In genomic region chr17:21171309-21171922, GRCh38 we compare ENCODE assay signal across 14 cellular contexts. TPM values are rescaled to one million over a fixed set of nuclear protein-coding genes. Genes with fewer than 3 reads are reported as not detected.
DNase-seq lines count a peak whose midpoint lies in the region; ATAC-seq and TF ChIP-seq lines count a peak whose summit lies in the region.
"Had no signal": no experiment of that assay in that cellular context is flagged by ENCODE, and none has a peak within 500 bp of the region (broad histone marks: within the 10 kb centered on the region; RNA-seq: fewer than 3 reads in every experiment).

No MANE protein-coding gene starts in this region.

- peaks cover 0 to 3% (median 0%) of the 10 kb centered on the region in 3 donors for H3K27me3 Mint-ChIP-seq in CD14-positive monocyte (ENCODE audit: low read depth in 3 of 3)
- H3K27me3 Mint-ChIP-seq in activated naive CD8-positive, alpha-beta T cell treated with anti-CD3 and anti-CD28 coated beads, Interleukin-2, amount 50 U/mL, for 24 hours: no peaks in the 10 kb centered on the region
- no peaks in the 10 kb centered on the region; the same call in 1 of the 2 replicates for H3K27me3 Mint-ChIP-seq in HFFc6 (ENCODE audit: insufficient read depth)
- H3K27me3 Mint-ChIP-seq in natural killer cell (ENCODE audit: low read depth in 2 of 2): no peaks in the 10 kb centered on the region

- no peak overlapping the region for H3K27ac ChIP-seq in brain microvascular endothelial cell
- H3K27ac ChIP-seq: right lobe of liver had no signal

- H3K4me1 Mint-ChIP-seq in CD14-positive monocyte: peaks cover 47% of the 10 kb centered on the region
- H3K4me1 Mint-ChIP-seq in activated naive CD8-positive, alpha-beta T cell treated with anti-CD3 and anti-CD28 coated beads, Interleukin-2, amount 50 U/mL, for 24 hours: peaks cover 22% of the 10 kb centered on the region
- H3K4me1 Mint-ChIP-seq in HFFc6 (ENCODE audit: low read depth): peaks cover 28% of the 10 kb centered on the region
- peaks cover 0 to 39% of the 10 kb centered on the region in 2 donors for H3K4me1 Mint-ChIP-seq in natural killer cell

- no peak for TF ChIP-seq CTCF in CD14-positive monocyte (IDR thresholded peaks at IDR 0.05)
- no peak for TF ChIP-seq CTCF in brain microvascular endothelial cell (IDR thresholded peaks at IDR 0.05; ENCODE audit: low read depth, low read length, missing control alignments)
- no peak for TF ChIP-seq CTCF in HFFc6 (IDR thresholded peaks at IDR 0.05)
- TF ChIP-seq CTCF in natural killer cell (IDR thresholded peaks at IDR 0.05): no peak

- DNase-seq in CD14-positive monocyte (ENCODE audit: low spot score) (no peak), NCI-H146 (lab: John Stamatoyannopoulos, UW) (no peak), brain microvascular endothelial cell (no peak), HFFc6 (no peak), natural killer cell (no peak)
- DNase-seq in activated naive CD8-positive, alpha-beta T cell treated with anti-CD3 and anti-CD28 coated beads, Interleukin-2, amount 50 U/mL, for 24 hours: no peak
- DNase-seq: EL, KBM-7, right lobe of liver, Right ventricle myocardium superior had no signal

- no peaks in the 10 kb centered on the region for H3K27me3 ChIP-seq in brain microvascular endothelial cell (replicated peaks)
- H3K27me3 ChIP-seq: ascending aorta, right lobe of liver, upper lobe of left lung had no signal

- in situ Hi-C loops in brain microvascular endothelial cell (cut with HindIII; ENCODE audit: low pct_ligation_motif_present, low sequenced_read_pairs): no loop called here

- H3K36me3 Mint-ChIP-seq in CD14-positive monocyte (peaks cover 42 to 70% of the 10 kb centered on the region in 2 donors), HFFc6 (ENCODE audit: low read depth) (peaks cover 5% of the 10 kb centered on the region; the same call in 1 of the 2 replicates), natural killer cell (no peaks in the 10 kb centered on the region)
- peaks cover 14% of the 10 kb centered on the region for H3K36me3 Mint-ChIP-seq in activated naive CD8-positive, alpha-beta T cell treated with anti-CD3 and anti-CD28 coated beads, Interleukin-2, amount 50 U/mL, for 24 hours (ENCODE audit: low read depth)

- intact Hi-C loops in CD14-positive monocyte (cut with micrococcal nuclease) (loop anchor here in 1 of 2 donors (10.0 kb wide), 1 partner anchor 47 kb away; the partner anchor contains the start of gene DHRS7B), natural killer cell (cut with micrococcal nuclease) (no loop called here)

- H3K27ac Mint-ChIP-seq in CD14-positive monocyte (peak overlapping the region; percentile 30 to 88 (median 76)), HFFc6 (no peak overlapping the region), natural killer cell (peak overlapping the region in 1 of 2 donors; percentile 52)
- peak overlapping the region; percentile 33 for H3K27ac Mint-ChIP-seq in activated naive CD8-positive, alpha-beta T cell treated with anti-CD3 and anti-CD28 coated beads, Interleukin-2, amount 50 U/mL, for 24 hours

- H3K4me3 Mint-ChIP-seq in CD14-positive monocyte: peak overlapping the region in 1 of 2 donors; percentile 48
- H3K4me3 Mint-ChIP-seq in activated naive CD8-positive, alpha-beta T cell treated with anti-CD3 and anti-CD28 coated beads, Interleukin-2, amount 50 U/mL, for 24 hours: no peak overlapping the region
- no peak overlapping the region for H3K4me3 Mint-ChIP-seq in HFFc6
- no peak overlapping the region for H3K4me3 Mint-ChIP-seq in natural killer cell

- H3K9me3 Mint-ChIP-seq in CD14-positive monocyte (peaks cover 0 to 1% (median 0%) of the 10 kb centered on the region in 7 donors), HFFc6 (no peaks in the 10 kb centered on the region), natural killer cell (no peaks in the 10 kb centered on the region)
- no peaks in the 10 kb centered on the region for H3K9me3 Mint-ChIP-seq in activated naive CD8-positive, alpha-beta T cell treated with anti-CD3 and anti-CD28 coated beads, Interleukin-2, amount 50 U/mL, for 24 hours

- H3K4me3 ChIP-seq in brain microvascular endothelial cell (ENCODE audit: low read depth, low read length): no peak overlapping the region
- H3K4me3 ChIP-seq: ascending aorta, right lobe of liver, upper lobe of left lung had no signal

- ATAC-seq in GM19025 (IDR thresholded peaks at IDR 0.05; ENCODE audit: low read depth, unreplicated experiment) (peak; percentile 84), HG02938 (IDR thresholded peaks at IDR 0.05; ENCODE audit: unreplicated experiment) (peak; percentile 81), natural killer cell (no peak)
- peak; percentile 31 for ATAC-seq in activated naive CD8-positive, alpha-beta T cell treated with anti-CD3 and anti-CD28 coated beads, Interleukin-2, amount 50 U/mL, for 24 hours

- peaks cover 3% of the 10 kb centered on the region for H3K36me3 ChIP-seq in brain microvascular endothelial cell (replicated peaks)
- H3K36me3 ChIP-seq: right lobe of liver had no signal

RNA-seq across cellular contexts. Expression of gene TMEM11, which starts 42.5 kb away (rescaled TPM):
- polyA plus RNA-seq in CD14-positive monocyte: 10 to 100 TPM; 59.5 to 68.1 TPM
- total RNA-seq in HFFc6 (2021; fragmentation: NEBNext Ultra II Directional; extraction: Animal tissue kit (Norgen Biotek cat#: 25700)): 10 to 100 TPM; 32.5 to 37.6 (median 33.9) TPM
- total RNA-seq in natural killer cell: 10 to 100 TPM; 18.4 to 27.0 (median 18.6) TPM

RNA-seq across cellular contexts. Expression of gene DHRS7B, which starts 44.7 kb away (rescaled TPM):
- 10 to 100 TPM; 33.9 to 37.8 TPM for polyA plus RNA-seq in CD14-positive monocyte
- 10 to 100 TPM; 12.3 to 20.8 (median 14.7) TPM for total RNA-seq in HFFc6 (2021; fragmentation: NEBNext Ultra II Directional; extraction: Animal tissue kit (Norgen Biotek cat#: 25700))
- 10 to 100 TPM; 10.3 to 13.4 (median 11.5) TPM for total RNA-seq in natural killer cell

Comparison
In these comparisons a context has a peak if more than half of its experiments do, and no peak if none do; other contexts are left out.
1. ATAC-seq: peak in GM19025 (single experiment), HG02938 (single experiment) and activated naive CD8-positive, alpha-beta T cell treated with anti-CD3 and anti-CD28 coated beads, Interleukin-2, amount 50 U/mL, for 24 hours (single experiment); none in natural killer cell (0 of 3).